ENCODE assay signal across 8 cellular contexts in the genomic region with DNA sequence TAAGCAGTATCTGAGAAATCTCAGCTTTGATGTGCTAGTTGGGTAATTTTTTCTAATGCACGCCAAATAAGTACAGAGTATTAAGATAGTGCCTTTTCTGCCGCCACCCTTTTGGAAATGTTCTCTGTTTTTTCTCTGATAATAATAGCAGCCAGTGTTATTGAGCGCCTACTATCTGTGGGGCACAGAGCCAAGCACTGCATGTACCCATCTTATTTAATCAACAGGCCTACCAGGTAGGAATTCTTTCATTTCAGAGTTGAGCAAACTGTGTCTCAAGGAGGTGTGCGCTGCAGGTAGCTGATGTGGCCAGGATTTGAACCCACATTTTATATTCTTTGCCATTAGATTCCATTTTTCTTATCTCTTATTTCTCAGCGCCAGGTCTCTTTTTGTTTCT. TPM values are rescaled to one million over a fixed set of nuclear protein-coding genes. Genes with fewer than 3 reads are reported as not detected.
DNase-seq lines count a peak whose midpoint lies in the region; ATAC-seq and TF ChIP-seq lines count a peak whose summit lies in the region.

No MANE protein-coding gene starts in this region.

- intact Hi-C loops in MCF 10A (cut with micrococcal nuclease): no loop called here

- H3K4me1 Mint-ChIP-seq in IgD-negative memory B cell: peaks cover 40 to 50% (median 45%) of the 10 kb centered on the region in 3 donors
- H3K4me1 Mint-ChIP-seq in MCF 10A (ENCODE audit: insufficient read depth, unreplicated experiment): peaks cover 28% of the 10 kb centered on the region
- peaks cover 53% of the 10 kb centered on the region for H3K4me1 Mint-ChIP-seq in memory B cell

- H3K4me1 ChIP-seq in ACC112 (ENCODE audit: control insufficient read depth, insufficient read depth, low read length, unreplicated experiment): peaks cover 52% of the 10 kb centered on the region

- POLR2A ChIA-PET in MCF 10A (lab: Yijun Ruan, JAX): interaction anchor here (0.6 to 1.6 kb wide), 8 partner anchors 11 to 225 kb away, joined by 3 to 9 read pairs (median 4); a partner anchor contains a TSS

- H3K4me3 Mint-ChIP-seq in IgD-negative memory B cell (peak overlapping the region; percentile 91 to 98 (median 97)), MCF 10A (ENCODE audit: unreplicated experiment) (peak overlapping the region; percentile 87), memory B cell (peak overlapping the region; percentile 98)

- ATAC-seq in memory B cell (ENCODE audit: low read depth) (no peak), GM21367 (IDR thresholded peaks at IDR 0.05; ENCODE audit: unreplicated experiment) (no peak)

- H3K27me3 Mint-ChIP-seq in IgD-negative memory B cell (peaks cover 2% of the 10 kb centered on the region), MCF 10A (ENCODE audit: insufficient read depth, unreplicated experiment) (no peaks in the 10 kb centered on the region), memory B cell (no peaks in the 10 kb centered on the region)

- H3K36me3 ChIP-seq in ACC112 (ENCODE audit: insufficient read depth, low read length): peaks cover 5% of the 10 kb centered on the region; the same call in 1 of the 2 replicates

- H3K9me3 Mint-ChIP-seq in IgD-negative memory B cell: no peaks in the 10 kb centered on the region
- no peaks in the 10 kb centered on the region for H3K9me3 Mint-ChIP-seq in MCF 10A (ENCODE audit: unreplicated experiment)
- H3K9me3 Mint-ChIP-seq in memory B cell: no peaks in the 10 kb centered on the region

- CTCF ChIA-PET in MCF 10A (lab: Yijun Ruan, JAX): interaction anchor here (0.8 to 1.1 kb wide), 3 partner anchors 9 to 1024 kb away, joined by 3 to 4 read pairs (median 3); no protein-coding TSS in a partner anchor

- H3K4me3 ChIP-seq in ACC112 (ENCODE audit: low read depth, low read length): peak overlapping the region; percentile 98

- no peak overlapping the region for H2AFZ ChIP-seq in ACC112 (ENCODE audit: low read length, unreplicated experiment)

- BruUV-seq in MCF 10A (replicated peaks; lab: Mats Ljungman, UMichigan): no TSS peak

- no peak for TF ChIP-seq CTCF in MCF 10A (IDR thresholded peaks at IDR 0.05; ENCODE audit: unreplicated experiment)
- TF ChIP-seq CTCF in GM10266 (IDR thresholded peaks at IDR 0.05; ENCODE audit: control insufficient read depth, insufficient read depth, low read depth, missing control alignments): no peak

- H3K27me3 ChIP-seq in ACC112 (ENCODE audit: insufficient read depth, low read length): no peaks in the 10 kb centered on the region

- H3K27ac Mint-ChIP-seq in IgD-negative memory B cell (peak overlapping the region; percentile 98 to 99 (median 99)), MCF 10A (ENCODE audit: low read depth, unreplicated experiment) (peak overlapping the region; percentile 85), memory B cell (peak overlapping the region; percentile 98)

- DNase-seq in MCF 10A (ENCODE audit: unreplicated experiment) (no peak), memory B cell (ENCODE audit: low spot score in 2 of 2) (no peak), germinal center (ENCODE audit: low spot score) (no peak), GM10266 (ENCODE audit: extremely low spot score) (no peak), NCI-H1417 treated with DMSO at 0.1 percent for 48 hours (lab: John Stamatoyannopoulos, UW) (no peak)

- peaks cover 71% of the 10 kb centered on the region for H3K79me2 ChIP-seq in ACC112 (ENCODE audit: control insufficient read depth, insufficient read depth, low read length, unreplicated experiment)

- H3K27ac ChIP-seq in ACC112 (ENCODE audit: low read depth, low read length): no peak overlapping the region

- peaks cover 5% of the 10 kb centered on the region for H3K36me3 Mint-ChIP-seq in IgD-negative memory B cell
- peaks cover 53% of the 10 kb centered on the region for H3K36me3 Mint-ChIP-seq in MCF 10A (ENCODE audit: insufficient read depth, unreplicated experiment)
- H3K36me3 Mint-ChIP-seq in memory B cell: peaks cover 26% of the 10 kb centered on the region

RNA-seq across cellular contexts. Expression of a gene that starts 1.4 kb away (rescaled TPM):
- polyA plus RNA-seq in IgD-negative memory B cell: 29.9 TPM
- total RNA-seq in MCF 10A (2022): 102 and 123 TPM in 2 replicates

RNA-seq across cellular contexts. Expression of a gene that starts 21.5 kb away (rescaled TPM):
- polyA plus RNA-seq in IgD-negative memory B cell: 14.2 TPM
- 220 and 280 TPM in 2 replicates for total RNA-seq in MCF 10A (2022)

RNA-seq across cellular contexts. Expression of a gene that starts 28.4 kb away (rescaled TPM):
- 16.0 TPM for polyA plus RNA-seq in IgD-negative memory B cell
- total RNA-seq in MCF 10A (2022): 2.3 and 2.5 TPM in 2 replicates

RNA-seq across cellular contexts. Expression of a gene that starts 32.9 kb away (rescaled TPM):
- polyA plus RNA-seq in IgD-negative memory B cell: 79.3 TPM
- 22.3 and 25.7 TPM in 2 replicates for total RNA-seq in MCF 10A (2022)

RNA-seq across cellular contexts. Expression of a gene that starts 35.6 kb away (rescaled TPM):
- 38.4 TPM for polyA plus RNA-seq in IgD-negative memory B cell
- total RNA-seq in MCF 10A (2022): 38.9 and 44.9 TPM in 2 replicates
